In genomic region chr7:3974329-3974728, GRCh38 we compare ENCODE assay signal across 9 cellular contexts.
"Had no signal": no experiment of that assay in that cellular context is flagged by ENCODE, and none has a peak within 500 bp of the region (broad histone marks: within the 10 kb centered on the region; RNA-seq: fewer than 3 reads in every experiment).

No MANE protein-coding gene starts in this region.

- FAIRE-seq: H1, H54, HepG2, HTR-8/SVneo, K562 had no signal

- H2AFZ ChIP-seq: GM23338 had no signal

- DNase-seq: H9, HCEC 1CT, IMR-90 had no signal

- H3K4me3 Mint-ChIP-seq: GM23338, H9 had no signal

- ATAC-seq: GM23338, HepG2, K562 had no signal

- H3K4me3 ChIP-seq: GM23338, K562 had no signal

- H3K27ac Mint-ChIP-seq: GM23338, H9 had no signal

- H3K4me2 ChIP-seq: GM23338 had no signal
